ENCODE assay signal across 13 cellular contexts in the genomic region with DNA sequence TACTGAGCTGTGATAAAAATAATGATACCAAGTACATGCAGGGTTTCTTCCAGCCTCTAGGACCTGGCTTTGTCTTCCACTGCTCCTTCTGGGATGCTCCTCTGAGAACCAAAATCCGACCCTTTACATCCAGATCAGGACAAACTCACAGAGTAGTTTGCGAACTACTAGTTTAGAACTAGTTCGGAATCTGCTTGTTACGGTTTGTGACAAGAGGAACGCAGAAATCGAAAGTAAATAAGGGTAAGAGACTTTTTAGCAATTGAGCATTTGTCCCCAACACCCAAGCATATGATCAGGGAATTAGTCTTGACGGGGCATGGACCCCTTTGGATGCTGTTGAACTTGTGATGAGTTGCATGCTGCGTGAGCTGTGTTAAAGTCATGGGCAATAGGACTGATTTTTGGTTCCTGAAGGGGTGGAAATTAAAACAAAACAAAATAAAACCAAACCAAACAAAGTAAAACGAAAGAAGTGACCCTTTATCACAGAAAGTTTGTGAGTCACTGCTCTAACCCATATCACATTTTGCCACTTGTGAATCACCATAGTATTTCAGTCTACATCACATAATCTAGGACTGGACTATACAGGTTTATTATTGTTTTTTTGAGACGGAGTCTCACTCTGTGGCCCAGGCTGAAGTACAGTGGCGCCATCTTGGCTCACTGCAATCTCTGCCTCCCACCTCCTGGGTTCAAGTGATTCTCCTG. TPM values are rescaled to one million over a fixed set of nuclear protein-coding genes. Genes with fewer than 3 reads are reported as not detected.
DNase-seq lines count a peak whose midpoint lies in the region; ATAC-seq, FAIRE-seq and TF ChIP-seq lines count a peak whose summit lies in the region.
"Had no signal": no experiment of that assay in that cellular context is flagged by ENCODE, and none has a peak within 500 bp of the region (broad histone marks: within the 10 kb centered on the region; RNA-seq: fewer than 3 reads in every experiment).

No MANE protein-coding gene starts in this region.

- no peak for FAIRE-seq in K562 (lab: Jason Lieb, UNC)
- FAIRE-seq: kidney, TTC549 had no signal

- CTCF ChIA-PET in K562 (lab: Yijun Ruan, JAX; ENCODE audit: low intra/inter-chr PET ratio): no interaction called here

- H3K27ac ChIP-seq in K562 (ENCODE audit: extremely low read depth, low read depth, low read length): no peak overlapping the region
- H3K27ac ChIP-seq in stomach smooth muscle (ENCODE audit: low read length): peak overlapping the region; percentile 75

- POLR2A ChIA-PET in K562 (lab: Yijun Ruan, JAX): interaction anchor here (0.9 kb wide), 1 partner anchor 13 kb away, joined by 3 read pairs; no protein-coding TSS in a partner anchor

- TF ChIP-seq RAD21 in K562 (CRISPR knock-in tag; conservative IDR thresholded peaks at IDR 0.05 in 1 of 2, IDR thresholded peaks at IDR 0.05 in 1 of 2): no peak

- H3K4me3 ChIP-seq in K562 (0 out of 2 replicates have a peak overlapping the region, but pooled peaks have one; percentile 9), stomach smooth muscle (ENCODE audit: low read length in 2 of 2) (no peak overlapping the region)

- WGBS in K562 (ENCODE audit: insufficient coverage, low coverage, missing lambda C conversion rate): 5% methylated on average over 11 of the region's 11 CpGs

- TF ChIP-seq EP300 in K562 (IDR thresholded peaks at IDR 0.05; ENCODE audit: low read length): no peak

- peak overlapping the region; percentile 44 for H2AFZ ChIP-seq in K562 (ENCODE audit: low read depth, low read length)

- H3K9me3 ChIP-seq in K562 (replicated peaks; ENCODE audit: control insufficient read depth, insufficient read depth, low read depth, low read length): peaks cover 4% of the 10 kb centered on the region; the same call in 1 of the 2 replicates
- H3K9me3 ChIP-seq in stomach smooth muscle (ENCODE audit: control insufficient read depth in 2 of 2, low read length in 2 of 2): no peaks in the 10 kb centered on the region

- intact Hi-C loops in K562 (cut with micrococcal nuclease): no loop called here

- peak; percentile 50; the same call in 1 of the 3 replicates for ATAC-seq in K562
- no peak for ATAC-seq in GM19467 (IDR thresholded peaks at IDR 0.05; ENCODE audit: unreplicated experiment)

- H3K36me3 ChIP-seq in K562 (ENCODE audit: control insufficient read depth, insufficient read depth, low read length) (no peaks in the 10 kb centered on the region), stomach smooth muscle (ENCODE audit: control insufficient read depth in 2 of 2, insufficient read depth in 2 of 2, low read length in 2 of 2) (no peaks in the 10 kb centered on the region)

- H3K4me1 Mint-ChIP-seq in HFFc6 (ENCODE audit: low read depth): peaks cover 26% of the 10 kb centered on the region

- H3K79me2 ChIP-seq in K562 (ENCODE audit: control insufficient read depth, insufficient read depth, low read length): no peaks in the 10 kb centered on the region

- TF ChIP-seq POLR2A in K562 (conservative IDR thresholded peaks at IDR 0.05): no peak

- peak overlapping the region; percentile 69 for H3K4me3 Mint-ChIP-seq in HFFc6

- DNase-seq in HFFc6 (peak; percentile 57), K562 (ENCODE audit: extremely low read depth in 1 of 4, low spot score in 3 of 4) (peak in 1 of 4 experiments; percentile 6), iris pigment epithelial cell (ENCODE audit: low read depth) (peak; percentile 82), activated T-cell treated with anti-CD3 and anti-CD28 coated beads for 4 hours (no peak), nucleus accumbens (lab: John Stamatoyannopoulos, UW) (no peak)
- no peak for DNase-seq in activated CD8-positive, alpha-beta memory T cell treated with anti-CD3 and anti-CD28 coated beads, Interleukin-2, amount 50 U/mL, for 48 hours
- DNase-seq: activated T-cell treated with anti-CD3 and anti-CD28 coated beads, Interleukin-2, amount 50 U/mL, for 48 hours; COR-L47; effector memory CD4-positive, alpha-beta T cell; kidney had no signal

- peak overlapping the region; percentile 89 for H3K27ac Mint-ChIP-seq in HFFc6

- BruUV-seq in K562 (replicated peaks; lab: Mats Ljungman, UMichigan): no TSS peak

- peak overlapping the region; percentile 56 for H3K4me2 ChIP-seq in K562 (ENCODE audit: insufficient read depth, low read length)

- in situ Hi-C loops in K562 (cut with MboI): no loop called here

- H3K9ac ChIP-seq in K562 (ENCODE audit: insufficient read depth in 1 of 2, low read depth in 2 of 2, low read length in 2 of 2): no peak overlapping the region
- H3K9ac ChIP-seq in stomach smooth muscle (ENCODE audit: low read length in 2 of 2): peak overlapping the region in 1 of 2 donors; percentile 25

- peaks cover 0 to 2% of the 10 kb centered on the region in 2 experiments; a peak in 1 of 5 replicates for H3K4me1 ChIP-seq in K562 (replicated peaks in 1 of 2; ENCODE audit: control insufficient read depth in 2 of 2, insufficient read depth in 2 of 2, low read length in 2 of 2)
- peaks cover 21% of the 10 kb centered on the region for H3K4me1 ChIP-seq in stomach smooth muscle (ENCODE audit: control insufficient read depth, insufficient read depth, low read length)

- no peaks in the 10 kb centered on the region; the same call in 1 of the 2 replicates for H4K20me1 ChIP-seq in K562 (replicated peaks; ENCODE audit: control insufficient read depth, insufficient read depth, low read length)

- peaks cover under 1% of the 10 kb centered on the region; the same call in 1 of the 2 replicates for H3K27me3 Mint-ChIP-seq in HFFc6 (ENCODE audit: insufficient read depth)

- H3K36me3 Mint-ChIP-seq in HFFc6 (ENCODE audit: low read depth): no peaks in the 10 kb centered on the region

- H3K27me3 ChIP-seq in K562 (ENCODE audit: control insufficient read depth in 2 of 2, insufficient read depth in 2 of 2, low read length in 2 of 2) (peaks cover 12 to 15% of the 10 kb centered on the region in 2 experiments), stomach smooth muscle (ENCODE audit: control insufficient read depth in 1 of 2, insufficient read depth in 2 of 2, low read length in 2 of 2) (no peaks in the 10 kb centered on the region)

- TF ChIP-seq CTCF in HFFc6 (IDR thresholded peaks at IDR 0.05) (peak; percentile 17), K562 (IDR thresholded peaks at IDR 0.05 in 2 of 3, conservative IDR thresholded peaks at IDR 0.05 in 1 of 3; ENCODE audit: insufficient read depth in 2 of 3, low read depth in 1 of 3, low read length in 3 of 3) (no peak)

- no peaks in the 10 kb centered on the region for H3K9me3 Mint-ChIP-seq in HFFc6

- no peaks in the 10 kb centered on the region for H3K9me1 ChIP-seq in K562 (ENCODE audit: control insufficient read depth, insufficient read depth, low read length)

TF ChIP-seq in K562, 482 proteins besides CTCF, POLR2A, EP300 and RAD21 (continues in another document):
- TF ChIP-seq CREBBP (IDR thresholded peaks at IDR 0.05; ENCODE audit: low read depth, low read length) (no peak), ZBTB7A (IDR thresholded peaks at IDR 0.05; ENCODE audit: borderline replicate concordance, control insufficient read depth, low read depth, low read length) (no peak), ZNF232 (CRISPR knock-in tag; IDR thresholded peaks at IDR 0.05) (no peak), CHD4 (IDR thresholded peaks at IDR 0.05; ENCODE audit: insufficient read depth, insufficient replicate concordance, low read depth, low read length, poor library complexity, severe bottlenecking) (no peak), ZFP1 (CRISPR knock-in tag; IDR thresholded peaks at IDR 0.05) (no peak), JUND (IDR thresholded peaks at IDR 0.05; ENCODE audit: borderline replicate concordance, low read depth, low read length) (peak; percentile 14; the same call in 1 of the 2 replicates), JUND (tag; IDR thresholded peaks at IDR 0.05; ENCODE audit: borderline replicate concordance, low read depth, low read length) (peak; percentile 36; the same call in 1 of the 3 replicates), STAT5B (CRISPR knock-in tag; IDR thresholded peaks at IDR 0.05) (no peak), CBX8 (IDR thresholded peaks at IDR 0.05; ENCODE audit: borderline replicate concordance, extremely low read depth, low read depth, low read length, poor library complexity, severe bottlenecking) (peak; percentile 95), EP400 (IDR thresholded peaks at IDR 0.05) (no peak), RFX1 (IDR thresholded peaks at IDR 0.05) (no peak), FOXJ2 (tag; IDR thresholded peaks at IDR 0.05) (no peak), RCOR1 (IDR thresholded peaks at IDR 0.05; ENCODE audit: borderline replicate concordance in 1 of 2, low read depth in 2 of 2, low read length in 2 of 2) (no peak), PURB (CRISPR knock-in tag; IDR thresholded peaks at IDR 0.05; ENCODE audit: low read depth) (no peak), RBM34 (IDR thresholded peaks at IDR 0.05; ENCODE audit: borderline replicate concordance, insufficient read depth, low read length) (no peak)

RNA-seq across cellular contexts. Expression of a gene that starts 35.7 kb away (rescaled TPM):
- total RNA-seq in HFFc6 (2021; fragmentation: NEBNext Ultra II Directional; extraction: Animal tissue kit (Norgen Biotek cat#: 25700)): 10 to 100 TPM; 15.8 to 25.5 (median 19.0) TPM
- total RNA-seq in K562 (2011; cell fraction: chromatin; rRNA removed; ENCODE audit: low replicate concordance): 3.7 and 4.7 TPM in 2 replicates
- total RNA-seq in K562 (2011; cell fraction: nucleolus; rRNA removed): 1.7 TPM in 2 replicates
- total RNA-seq in K562 (2011; cell fraction: nucleoplasm; rRNA removed): 2.5 and 3.8 TPM in 2 replicates
- total RNA-seq in K562 (2014; rRNA removed) (0.68 and 0.73 TPM in 2 replicates), K562 (2014; rRNA removed; fragmentation: Illumina TruSeq; extraction: Trizol) (1.5 and 1.8 TPM in 2 replicates), K562 (2015; rRNA removed; fragmentation: Illumina TruSeq; extraction: Trizol) (0.98 and 1.1 TPM in 2 replicates), K562 (2021) (1.6 and 1.9 TPM in 2 replicates)
- polyA plus RNA-seq in K562 (2011; rRNA removed) (1.7 and 4.4 TPM in 2 replicates), K562 (2014; fragmentation: Illumina TruSeq; extraction: Trizol) (1.4 and 1.8 TPM in 2 replicates), K562 (2014; fragmentation: Nextera tagmentation; extraction: Ambion mirVana) (under 1 TPM; 0.67 to 0.72 TPM), K562 (2014; rRNA removed) (0.80 and 2.0 TPM in 2 replicates)
- 1.3 and 2.7 TPM in 2 replicates for polyA plus RNA-seq in K562 (2011; cell fraction: cytosol; rRNA removed)
- polyA plus RNA-seq in K562 (2011; cell fraction: nucleus; rRNA removed): 3.0 and 4.1 TPM in 2 replicates
- polyA plus RNA-seq in K562 (2012): 1.9 and 2.1 TPM in 2 replicates
- 1.3 and 1.9 TPM in 2 replicates for polyA minus RNA-seq in K562 (2011; rRNA and poly(A)+ RNA removed)
- polyA minus RNA-seq in K562 (2011; cell fraction: cytosol; rRNA and poly(A)+ RNA removed): 1.2 and 1.5 TPM in 2 replicates
- polyA minus RNA-seq in K562 (2011; cell fraction: nucleus; rRNA and poly(A)+ RNA removed): 1.2 and 1.5 TPM in 2 replicates

Comparison
In these comparisons a context has a peak if more than half of its experiments do, and no peak if none do; other contexts are left out.
1. DNase-seq: peak in HFFc6 (single experiment) and iris pigment epithelial cell (single experiment); none in activated T-cell treated with anti-CD3 and anti-CD28 coated beads for 4 hours (single experiment), nucleus accumbens (0 of 56) and activated CD8-positive, alpha-beta memory T cell treated with anti-CD3 and anti-CD28 coated beads, Interleukin-2, amount 50 U/mL, for 48 hours (single experiment).